11 cellular contexts compared by ENCODE assay signal in genomic region chr13:59178344-59178743, GRCh38.
DNase-seq lines count a peak whose midpoint lies in the region; TF ChIP-seq lines count a peak whose summit lies in the region.
"Had no signal": no experiment of that assay in that cellular context is flagged by ENCODE, and none has a peak within 500 bp of the region (broad histone marks: within the 10 kb centered on the region; RNA-seq: fewer than 3 reads in every experiment).

No MANE protein-coding gene starts in this region.

- H2BK120ac ChIP-seq in neuronal stem cell (ENCODE audit: low read depth, low read length), result no peak overlapping the region

- H2BK12ac ChIP-seq in neuronal stem cell (ENCODE audit: low read length), result no peak overlapping the region

- no peak overlapping the region for H3K4ac ChIP-seq in neuronal stem cell (ENCODE audit: low read length)

- H2AK5ac ChIP-seq in neuronal stem cell (ENCODE audit: low read depth, low read length), result no peak overlapping the region

- H2BK15ac ChIP-seq in neuronal stem cell (ENCODE audit: low read length), result no peak overlapping the region

- H3K4me3 ChIP-seq in DOHH2 (ENCODE audit: low read length) (no peak overlapping the region), neuronal stem cell (ENCODE audit: low read length in 2 of 2) (no peak overlapping the region), right atrium auricular region (no peak overlapping the region)

- no peaks in the 10 kb centered on the region for H3K4me1 ChIP-seq in DOHH2 (ENCODE audit: control insufficient read depth, low read length)
- H3K4me1 ChIP-seq in neuronal stem cell (ENCODE audit: control insufficient read depth in 2 of 2, insufficient read depth in 1 of 2, low read depth in 1 of 2, low read length in 2 of 2), result no peaks in the 10 kb centered on the region
- H3K4me1 ChIP-seq in right atrium auricular region, result no peaks in the 10 kb centered on the region

- peak overlapping the region; percentile 29 for H2AFZ ChIP-seq in neuronal stem cell (ENCODE audit: low read length)

- H4K8ac ChIP-seq in neuronal stem cell (ENCODE audit: low read depth, low read length), result no peak overlapping the region

- no peaks in the 10 kb centered on the region for H3K27me3 Mint-ChIP-seq in chondrocyte (ENCODE audit: low read depth)

- H3K4me2 ChIP-seq in DOHH2 (ENCODE audit: low read length) (no peak overlapping the region), neuronal stem cell (ENCODE audit: insufficient read depth, low read length, poor library complexity, severe bottlenecking) (no peak overlapping the region)

- H3K27ac ChIP-seq in DOHH2 (ENCODE audit: low read depth, low read length) (no peak overlapping the region), neuronal stem cell (replicated peaks; ENCODE audit: low read length) (no peak overlapping the region), right atrium auricular region (no peak overlapping the region)

- no peak overlapping the region for H3K18ac ChIP-seq in neuronal stem cell (ENCODE audit: low read length)

- no peak overlapping the region for H3K14ac ChIP-seq in neuronal stem cell (ENCODE audit: low read length)

- no peak overlapping the region for H4K91ac ChIP-seq in neuronal stem cell (ENCODE audit: low read depth, low read length, poor library complexity)

- H3F3A ChIP-seq in DOHH2 (ENCODE audit: control insufficient read depth, insufficient read depth), result no peaks in the 10 kb centered on the region

- no peaks in the 10 kb centered on the region for H3K9me3 ChIP-seq in DOHH2 (ENCODE audit: control insufficient read depth, insufficient read depth, low read length)
- H3K9me3 ChIP-seq in neuronal stem cell (replicated peaks in 1 of 2; ENCODE audit: control insufficient read depth in 2 of 2, insufficient read depth in 1 of 2, low read depth in 1 of 2, low read length in 2 of 2), result no peaks in the 10 kb centered on the region
- H3K9me3 ChIP-seq in right atrium auricular region, result no peaks in the 10 kb centered on the region

- WGBS in neuronal stem cell (ENCODE audit: extremely low coverage in 2 of 2, insufficient read length in 2 of 2, insufficient replicate concordance in 1 of 2), 2 donors, result no CpG with 5 or more reads among the region's 2 CpGs

- no peaks in the 10 kb centered on the region for H3K79me2 ChIP-seq in DOHH2 (ENCODE audit: control insufficient read depth, low read length)

- DNase-seq in M059J (ENCODE audit: low read depth) (peak; percentile 20), chondrocyte (ENCODE audit: low spot score) (no peak), neuronal stem cell (ENCODE audit: low spot score) (no peak), activated T-cell treated with anti-CD3 and anti-CD28 coated beads for 4 hours (no peak), right atrium auricular region (ENCODE audit: low spot score) (no peak), NCI-H2029 treated with DMSO at 0.1 percent for 48 hours (lab: John Stamatoyannopoulos, UW) (no peak)
- DNase-seq: effector memory CD4-positive, alpha-beta T cell; NCI-H446 treated with DMSO at 0.1 percent for 48 hours; right cardiac atrium; SHP77 had no signal

- no peaks in the 10 kb centered on the region for H3K79me1 ChIP-seq in neuronal stem cell (ENCODE audit: low read depth, low read length)

- no peak overlapping the region for H2BK5ac ChIP-seq in neuronal stem cell (ENCODE audit: low read length)

- no peak overlapping the region for H3K23ac ChIP-seq in neuronal stem cell (ENCODE audit: low read depth, low read length, poor library complexity)

- no peak overlapping the region for H3K9ac ChIP-seq in neuronal stem cell (ENCODE audit: low read depth, low read length, poor library complexity)

- no peaks in the 10 kb centered on the region for H3K9me3 Mint-ChIP-seq in chondrocyte (ENCODE audit: low read depth)

- H3K36me3 ChIP-seq in DOHH2 (ENCODE audit: control insufficient read depth, low read length) (no peaks in the 10 kb centered on the region), neuronal stem cell (replicated peaks in 1 of 2; ENCODE audit: control insufficient read depth in 2 of 2, insufficient read depth in 2 of 2, low read length in 2 of 2) (no peaks in the 10 kb centered on the region), right atrium auricular region (no peaks in the 10 kb centered on the region)

- no peaks in the 10 kb centered on the region for H3K4me1 Mint-ChIP-seq in chondrocyte (ENCODE audit: low read depth)

- no peaks in the 10 kb centered on the region for H3K9me2 ChIP-seq in DOHH2 (replicated peaks; ENCODE audit: control insufficient read depth, low read length)

- no peak overlapping the region for H3K4me3 Mint-ChIP-seq in chondrocyte (ENCODE audit: unreplicated experiment)

- no peak overlapping the region for H3K27ac Mint-ChIP-seq in chondrocyte (ENCODE audit: unreplicated experiment)

- no peaks in the 10 kb centered on the region for H4K20me1 ChIP-seq in DOHH2 (ENCODE audit: control insufficient read depth, insufficient read depth, low read depth, low read length)

- H3K36me3 Mint-ChIP-seq in chondrocyte (ENCODE audit: low read depth), result no peaks in the 10 kb centered on the region

- TF ChIP-seq CTCF in DOHH2 (IDR thresholded peaks at IDR 0.05; ENCODE audit: low read depth, low read length, poor library complexity, severe bottlenecking), result peak; percentile 24
- peak; percentile 70 for TF ChIP-seq CTCF in chondrocyte (IDR thresholded peaks at IDR 0.05)
- peak in 1 of 2 donors; percentile 27 for TF ChIP-seq CTCF in right atrium auricular region (IDR thresholded peaks at IDR 0.05)

- H3K27me3 ChIP-seq in DOHH2 (ENCODE audit: control insufficient read depth, low read length), result no peaks in the 10 kb centered on the region
- no peaks in the 10 kb centered on the region for H3K27me3 ChIP-seq in neuronal stem cell (ENCODE audit: control insufficient read depth in 3 of 3, insufficient read depth in 3 of 3, low read depth in 1 of 3, low read length in 3 of 3)
- H3K27me3 ChIP-seq in right atrium auricular region, result no peaks in the 10 kb centered on the region
